In the genomic region with DNA sequence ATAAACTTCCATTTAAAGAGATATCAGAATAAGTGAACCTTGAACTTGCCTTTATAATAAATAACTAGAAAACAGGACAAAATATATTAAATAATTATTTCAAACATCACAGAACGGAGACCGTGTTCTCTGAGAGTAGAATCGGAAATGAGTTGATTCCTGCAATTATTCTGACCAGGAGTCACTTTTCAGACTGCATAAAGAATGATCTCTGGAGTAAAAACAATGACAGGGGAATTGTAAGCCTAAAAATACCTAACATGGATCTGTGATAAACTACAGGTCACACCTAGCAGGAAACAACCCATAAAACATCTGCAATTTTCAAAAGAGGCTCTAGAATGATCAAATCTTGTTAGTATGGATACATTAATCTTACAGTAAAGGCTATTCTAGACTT, we compare ENCODE assay signal across 2 cellular contexts.
TF ChIP-seq lines count a peak whose summit lies in the region.

No MANE protein-coding gene starts in this region.

TF ChIP-seq in SK-N-SH, 30 proteins besides CTCF, POLR2A, EP300 and RAD21 (continued from another document):
- TF ChIP-seq PBX3 (IDR thresholded peaks at IDR 0.05) (no peak), REST (IDR thresholded peaks at IDR 0.05; ENCODE audit: low read depth, low read length) (no peak), IRF3 (IDR thresholded peaks at IDR 0.05; ENCODE audit: low read depth, low read length) (no peak), TAF1 (IDR thresholded peaks at IDR 0.05; ENCODE audit: borderline replicate concordance, low read depth, low read length) (no peak), YY1 (IDR thresholded peaks at IDR 0.05; ENCODE audit: low read depth) (no peak), SMC3 (IDR thresholded peaks at IDR 0.05; ENCODE audit: low read depth, low read length) (no peak)
TF ChIP-seq in SK-N-SH: peak in this region for 0.

TF ChIP-seq in SK-N-SH treated with all-trans-retinoic acid at 6 μM for 48 hours, 23 proteins besides CTCF, POLR2A, EP300 and RAD21 (continued from another document):
- no peak for TF ChIP-seq CREB5 (CRISPR knock-in tag; IDR thresholded peaks at IDR 0.05; ENCODE audit: low read depth)
- TF ChIP-seq ARNTL (CRISPR knock-in tag; IDR thresholded peaks at IDR 0.05; ENCODE audit: borderline replicate concordance, low read depth), result no peak
- TF ChIP-seq PATZ1 (CRISPR knock-in tag; IDR thresholded peaks at IDR 0.05; ENCODE audit: borderline replicate concordance), result no peak
- TF ChIP-seq ISL1 (CRISPR knock-in tag; IDR thresholded peaks at IDR 0.05), result no peak
- no peak for TF ChIP-seq OSR1 (CRISPR knock-in tag; IDR thresholded peaks at IDR 0.05)
- no peak for TF ChIP-seq GLIS3 (CRISPR knock-in tag; IDR thresholded peaks at IDR 0.05)
- no peak for TF ChIP-seq PPARA (CRISPR knock-in tag; IDR thresholded peaks at IDR 0.05; ENCODE audit: borderline replicate concordance)
- TF ChIP-seq ZNF70 (CRISPR knock-in tag; IDR thresholded peaks at IDR 0.05), result no peak
- no peak for TF ChIP-seq ESRRG (CRISPR knock-in tag; IDR thresholded peaks at IDR 0.05)
- TF ChIP-seq POU6F1 (CRISPR knock-in tag; IDR thresholded peaks at IDR 0.05; ENCODE audit: borderline replicate concordance, low read depth), result no peak
- TF ChIP-seq, protein P1, sequence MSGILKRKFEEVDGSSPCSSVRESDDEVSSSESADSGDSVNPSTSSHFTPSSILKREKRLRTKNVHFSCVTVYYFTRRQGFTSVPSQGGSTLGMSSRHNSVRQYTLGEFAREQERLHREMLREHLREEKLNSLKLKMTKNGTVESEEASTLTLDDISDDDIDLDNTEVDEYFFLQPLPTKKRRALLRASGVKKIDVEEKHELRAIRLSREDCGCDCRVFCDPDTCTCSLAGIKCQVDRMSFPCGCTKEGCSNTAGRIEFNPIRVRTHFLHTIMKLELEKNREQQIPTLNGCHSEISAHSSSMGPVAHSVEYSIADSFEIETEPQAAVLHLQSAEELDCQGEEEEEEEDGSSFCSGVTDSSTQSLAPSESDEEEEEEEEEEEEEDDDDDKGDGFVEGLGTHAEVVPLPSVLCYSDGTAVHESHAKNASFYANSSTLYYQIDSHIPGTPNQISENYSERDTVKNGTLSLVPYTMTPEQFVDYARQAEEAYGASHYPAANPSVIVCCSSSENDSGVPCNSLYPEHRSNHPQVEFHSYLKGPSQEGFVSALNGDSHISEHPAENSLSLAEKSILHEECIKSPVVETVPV (CRISPR knock-in tag; IDR thresholded peaks at IDR 0.05), result no peak
- TF ChIP-seq SNAI2 (CRISPR knock-in tag; IDR thresholded peaks at IDR 0.05), result no peak
- no peak for TF ChIP-seq TOX (CRISPR knock-in tag; IDR thresholded peaks at IDR 0.05; ENCODE audit: borderline replicate concordance)
- no peak for TF ChIP-seq CSDC2 (CRISPR knock-in tag; IDR thresholded peaks at IDR 0.05)
- no peak for TF ChIP-seq TCF4 (CRISPR knock-in tag; IDR thresholded peaks at IDR 0.05; ENCODE audit: borderline replicate concordance)
- no peak for TF ChIP-seq ZFP30 (CRISPR knock-in tag; IDR thresholded peaks at IDR 0.05)
- TF ChIP-seq ZFP3 (CRISPR knock-in tag; IDR thresholded peaks at IDR 0.05), result no peak
- no peak for TF ChIP-seq ZC3H10 (CRISPR knock-in tag; IDR thresholded peaks at IDR 0.05)
- TF ChIP-seq RARB (CRISPR knock-in tag; IDR thresholded peaks at IDR 0.05), result no peak
TF ChIP-seq in SK-N-SH treated with all-trans-retinoic acid at 6 μM for 48 hours: peak in this region for 0.
